In genomic region chr2:144462266-144462665, GRCh38 we compare ENCODE assay signal across 20 cellular contexts. TPM values are rescaled to one million over a fixed set of nuclear protein-coding genes. Genes with fewer than 3 reads are reported as not detected.
DNase-seq lines count a peak whose midpoint lies in the region; ATAC-seq and TF ChIP-seq lines count a peak whose summit lies in the region.
"Had no signal": no experiment of that assay in that cellular context is flagged by ENCODE, and none has a peak within 500 bp of the region (broad histone marks: within the 10 kb centered on the region; RNA-seq: fewer than 3 reads in every experiment).

No MANE protein-coding gene starts in this region.

- ATAC-seq in GM18858 (IDR thresholded peaks at IDR 0.05; ENCODE audit: unreplicated experiment) (no peak), HG03280 (IDR thresholded peaks at IDR 0.05; ENCODE audit: unreplicated experiment) (no peak), GM21390 (IDR thresholded peaks at IDR 0.05; ENCODE audit: unreplicated experiment) (no peak)
- ATAC-seq: HCT116, lower lobe of right lung had no signal

- peak overlapping the region; percentile 35 for H2BK5ac ChIP-seq in mesenchymal stem cell (ENCODE audit: low read depth, low read length, poor library complexity, severe bottlenecking)

- H3K18ac ChIP-seq in mesenchymal stem cell (ENCODE audit: low read depth in 1 of 2, low read length in 2 of 2): no peak overlapping the region

- H3K4me1 ChIP-seq in mesenchymal stem cell (ENCODE audit: control insufficient read depth, insufficient read depth, low read depth, low read length): peaks cover 4% of the 10 kb centered on the region
- H3K4me1 ChIP-seq: BE2C had no signal

- H3K79me1 ChIP-seq in mesenchymal stem cell (replicated peaks; ENCODE audit: low read length, poor library complexity, severe bottlenecking): peaks cover 11% of the 10 kb centered on the region

- DNase-seq in HFFc6: no peak
- DNase-seq in caudate nucleus (lab: John Stamatoyannopoulos, UW): no peak
- no peak for DNase-seq in mesenchymal stem cell
- DNase-seq in substantia nigra (lab: John Stamatoyannopoulos, UW): no peak
- DNase-seq in kidney tubule cell (ENCODE audit: low spot score): no peak
- DNase-seq: activated naive CD4-positive, alpha-beta T cell treated with anti-CD3 and anti-CD28 coated beads, Interleukin-2, amount 50 U/mL, for 16 hours; BE2C; DMS53; erythroblast; hippocampal formation; KBM-7; lower lobe of right lung; NCI-H446; SK-N-SH had no signal

- no peaks in the 10 kb centered on the region for H3K9me3 Mint-ChIP-seq in HFFc6

- H3K27me3 ChIP-seq in mesenchymal stem cell (ENCODE audit: control insufficient read depth in 1 of 2, insufficient read depth in 1 of 2, low read length in 2 of 2): no peaks in the 10 kb centered on the region
- H3K27me3 ChIP-seq: BE2C, cardiac muscle cell, neutrophil had no signal

- H2BK120ac ChIP-seq in mesenchymal stem cell (ENCODE audit: low read depth, low read length): no peak overlapping the region

- no peak overlapping the region for H3K9ac ChIP-seq in mesenchymal stem cell (ENCODE audit: low read length)
- H3K9ac ChIP-seq: SK-N-SH had no signal

- no peak overlapping the region for H3K4me2 ChIP-seq in mesenchymal stem cell (ENCODE audit: low read length, poor library complexity, severe bottlenecking)
- H3K4me2 ChIP-seq: SK-N-SH had no signal

- no peak overlapping the region for H3K4me3 ChIP-seq in mesenchymal stem cell (ENCODE audit: insufficient read depth in 1 of 2, low read depth in 1 of 2, low read length in 2 of 2)
- H3K4me3 ChIP-seq: cardiac muscle cell, lower lobe of right lung had no signal

- H3K4ac ChIP-seq in mesenchymal stem cell (ENCODE audit: low read depth in 1 of 2, low read length in 2 of 2): no peak overlapping the region

- H3K27ac ChIP-seq in caudate nucleus (ENCODE audit: low read depth, low read length): peak overlapping the region; percentile 96
- peak overlapping the region; percentile 13 for H3K27ac ChIP-seq in mesenchymal stem cell (ENCODE audit: low read length, poor library complexity, severe bottlenecking)
- H3K27ac ChIP-seq in substantia nigra (ENCODE audit: low read depth, low read length, poor library complexity, severe bottlenecking): peak overlapping the region; percentile 92
- H3K27ac ChIP-seq: cardiac muscle cell, lower lobe of right lung, neutrophil had no signal

- H4K91ac ChIP-seq in mesenchymal stem cell (ENCODE audit: low read length): no peak overlapping the region

- no peak for TF ChIP-seq CTCF in HFFc6 (IDR thresholded peaks at IDR 0.05)

- peak overlapping the region; percentile 73 for H3K27ac Mint-ChIP-seq in HFFc6

- H4K8ac ChIP-seq in mesenchymal stem cell (ENCODE audit: low read length): no peak overlapping the region

- no peaks in the 10 kb centered on the region for H3K9me3 ChIP-seq in mesenchymal stem cell (ENCODE audit: control insufficient read depth, low read length)
- H3K9me3 ChIP-seq: BE2C, lower lobe of right lung, neutrophil, SK-N-SH had no signal

- no peak overlapping the region for H2BK15ac ChIP-seq in mesenchymal stem cell (ENCODE audit: low read depth, poor library complexity, severe bottlenecking)

- H3K23ac ChIP-seq in mesenchymal stem cell (ENCODE audit: low read length in 2 of 2): no peak overlapping the region

- H3K4me3 Mint-ChIP-seq in HFFc6: peak overlapping the region; percentile 45; the same call in 1 of the 2 replicates

- H2AFZ ChIP-seq in mesenchymal stem cell (ENCODE audit: low read depth, low read length): no peak overlapping the region

- H2BK12ac ChIP-seq in mesenchymal stem cell (ENCODE audit: low read length in 2 of 2): no peak overlapping the region

- H3K36me3 ChIP-seq in mesenchymal stem cell (ENCODE audit: control insufficient read depth in 1 of 2, insufficient read depth in 2 of 2, low read depth in 1 of 2, low read length in 2 of 2): peaks cover 0 to 31% of the 10 kb centered on the region in 2 experiments
- H3K36me3 ChIP-seq: BE2C, cardiac muscle cell, neutrophil had no signal

- H3K14ac ChIP-seq in mesenchymal stem cell (ENCODE audit: low read length in 2 of 2): no peak overlapping the region

- H3K27me3 Mint-ChIP-seq in HFFc6 (ENCODE audit: insufficient read depth): no peaks in the 10 kb centered on the region

- H2AK5ac ChIP-seq in mesenchymal stem cell (ENCODE audit: low read length, severe bottlenecking): no peak overlapping the region

- peaks cover 24% of the 10 kb centered on the region for H3K36me3 Mint-ChIP-seq in HFFc6 (ENCODE audit: low read depth)

- H3K4me1 Mint-ChIP-seq in HFFc6 (ENCODE audit: low read depth): peaks cover 50% of the 10 kb centered on the region

- 100% methylated on average over 4 of the region's 6 CpGs for WGBS in mesenchymal stem cell

RNA-seq across cellular contexts. Expression of gene ZEB2, which starts 57.7 kb away (rescaled TPM):
- total RNA-seq in HFFc6 (2021; fragmentation: NEBNext Ultra II Directional; extraction: Animal tissue kit (Norgen Biotek cat#: 25700)): 10 to 100 TPM; 57.0 to 76.3 (median 62.8) TPM
- 62.5 TPM for polyA plus RNA-seq in mesenchymal stem cell (2013, experiment 1 of 2)
- 60.2 TPM for polyA plus RNA-seq in mesenchymal stem cell (2013, experiment 2 of 2)

Comparison
In these comparisons a context has a peak if more than half of its experiments do, and no peak if none do; other contexts are left out.
1. H3K27ac ChIP-seq: peak in every context shown above with its lines; median percentile 96 in caudate nucleus; 92 in substantia nigra; 13 in mesenchymal stem cell.